ENCODE assay signal across 14 cellular contexts in genomic region chr5:96235008-96235910, GRCh38.
DNase-seq lines count a peak whose midpoint lies in the region; ATAC-seq and TF ChIP-seq lines count a peak whose summit lies in the region.
"Had no signal": no experiment of that assay in that cellular context is flagged by ENCODE, and none has a peak within 500 bp of the region (broad histone marks: within the 10 kb centered on the region; RNA-seq: fewer than 3 reads in every experiment).

No MANE protein-coding gene starts in this region.

- H3F3A ChIP-seq in GM23248 (ENCODE audit: insufficient read depth), result peaks cover 9% of the 10 kb centered on the region; the same call in 1 of the 2 replicates

- in situ Hi-C loops in GM23248 (cut with MboI), result no loop called here

- no peak overlapping the region for H3K4me2 ChIP-seq in GM23248 (ENCODE audit: unreplicated experiment)

- H3K9ac ChIP-seq in GM23248 (no peak overlapping the region), skeletal muscle tissue (ENCODE audit: low read depth in 1 of 3, low read length in 3 of 3) (peak overlapping the region in 1 of 3 donors; percentile 34)

- H3K9me2 ChIP-seq in GM23248 (ENCODE audit: insufficient read depth), result no peaks in the 10 kb centered on the region

- H3K9me3 ChIP-seq in GM23248 (ENCODE audit: low read depth) (no peaks in the 10 kb centered on the region), left lung (peaks cover 0 to 8% of the 10 kb centered on the region in 2 donors), skeletal muscle tissue (ENCODE audit: control insufficient read depth in 3 of 3, low read length in 3 of 3) (no peaks in the 10 kb centered on the region)

- H3K27me3 ChIP-seq in GM23248 (replicated peaks; ENCODE audit: insufficient read depth) (no peaks in the 10 kb centered on the region), left lung (no peaks in the 10 kb centered on the region), skeletal muscle tissue (ENCODE audit: control insufficient read depth in 3 of 3, insufficient read depth in 3 of 3, low read length in 3 of 3) (no peaks in the 10 kb centered on the region)

- no peaks in the 10 kb centered on the region for H3K36me3 ChIP-seq in GM23248 (ENCODE audit: low read depth)
- H3K36me3 ChIP-seq in left lung, result no peaks in the 10 kb centered on the region
- H3K36me3 ChIP-seq in skeletal muscle tissue (ENCODE audit: control insufficient read depth in 3 of 3, insufficient read depth in 3 of 3, low read length in 3 of 3), result no peaks in the 10 kb centered on the region

- H3K79me2 ChIP-seq in GM23248 (ENCODE audit: insufficient read depth), result no peaks in the 10 kb centered on the region

- H3K4me1 ChIP-seq in GM23248 (ENCODE audit: insufficient read depth), result peaks cover 14% of the 10 kb centered on the region
- no peaks in the 10 kb centered on the region for H3K4me1 ChIP-seq in left lung
- H3K4me1 ChIP-seq in skeletal muscle tissue (ENCODE audit: control insufficient read depth in 3 of 3, insufficient read depth in 3 of 3, low read length in 3 of 3), result peaks cover 5 to 7% (median 7%) of the 10 kb centered on the region in 3 donors

- H3K4me3 ChIP-seq in GM23248 (no peak overlapping the region), coronary artery (peak overlapping the region; percentile 0), left lung (no peak overlapping the region), skeletal muscle tissue (ENCODE audit: low read length in 3 of 3) (no peak overlapping the region)

- H4K20me1 ChIP-seq in GM23248 (ENCODE audit: insufficient read depth), result no peaks in the 10 kb centered on the region

- intact Hi-C loops in left lung (cut with DNase I), result no loop called here

- H2AFZ ChIP-seq in GM23248, result peak overlapping the region; percentile 26

- TF ChIP-seq CTCF in coronary artery (IDR thresholded peaks at IDR 0.05), result no peak
- no peak for TF ChIP-seq CTCF in left lung (IDR thresholded peaks at IDR 0.05)

- no peak for DNase-seq in GM23248
- no peak for DNase-seq in coronary artery (ENCODE audit: low spot score)
- DNase-seq in left lung, result no peak
- no peak for DNase-seq in NCI-H1930 (lab: John Stamatoyannopoulos, UW)
- DNase-seq: activated CD4-positive, alpha-beta T cell treated with anti-CD3 and anti-CD28 coated beads, Interleukin-2, amount 50 U/mL, for 4 hours; amygdala; GOT3; Kasumi-1; NCI-H2029; NCI-H748 treated with DMSO at 0.1 percent for 48 hours had no signal

- H3K27ac ChIP-seq in GM23248, result peak overlapping the region; percentile 14
- H3K27ac ChIP-seq in coronary artery, result peak overlapping the region; percentile 71 to 73
- peak overlapping the region; percentile 14 to 69 for H3K27ac ChIP-seq in left lung
- peak overlapping the region; percentile 62 for H3K27ac ChIP-seq in skeletal muscle tissue (ENCODE audit: low read depth, low read length)

- WGBS in GM23248 (ENCODE audit: low coverage in 1 of 2, low lambda C conversion rate in 2 of 2, missing lambda C conversion rate in 2 of 2), 2 experiments, result 88 to 91% methylated on average over 5 of the region's 5 CpGs

- ATAC-seq in left lung, result peak; percentile 83
- no peak for ATAC-seq in GM21786 (IDR thresholded peaks at IDR 0.05; ENCODE audit: unreplicated experiment)
- no peak for ATAC-seq in HG03520 (IDR thresholded peaks at IDR 0.05; ENCODE audit: unreplicated experiment)
- ATAC-seq in HG03442 (IDR thresholded peaks at IDR 0.05; ENCODE audit: unreplicated experiment), result no peak

Comparison
In these comparisons a context has a peak if more than half of its experiments do, and no peak if none do; other contexts are left out.
1. H3K27ac ChIP-seq: peak in every context shown above with its lines; median percentile 72 in coronary artery; 62 in skeletal muscle tissue; 42 in left lung; 14 in GM23248.